ENCODE assay signal across 9 cellular contexts in the genomic region with DNA sequence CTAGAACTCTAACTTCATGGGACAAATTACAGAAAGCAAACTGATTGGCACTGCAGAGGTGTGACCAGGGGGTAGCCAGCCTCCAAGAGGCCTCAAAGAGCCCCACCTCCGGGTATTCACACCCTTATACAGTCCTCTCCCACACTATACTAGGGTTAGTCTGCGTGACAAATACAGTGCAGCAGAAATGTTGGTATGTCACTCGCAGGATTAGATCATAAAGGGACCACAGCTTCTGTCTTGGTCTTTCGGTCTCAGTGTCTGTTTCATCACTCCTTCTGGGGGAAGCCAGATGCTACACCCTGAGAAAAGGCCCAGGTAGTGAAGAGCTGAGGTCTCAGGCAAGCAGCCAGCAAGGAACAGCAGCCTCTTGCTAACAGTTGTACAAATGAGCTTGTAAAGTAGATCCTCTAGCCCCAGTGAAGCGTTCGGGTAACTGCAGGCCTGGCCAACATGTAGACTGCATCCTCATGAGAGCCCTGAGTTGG.
DNase-seq lines count a peak whose midpoint lies in the region; ATAC-seq and TF ChIP-seq lines count a peak whose summit lies in the region.
"Had no signal": no experiment of that assay in that cellular context is flagged by ENCODE, and none has a peak within 500 bp of the region (broad histone marks: within the 10 kb centered on the region; RNA-seq: fewer than 3 reads in every experiment).

No MANE protein-coding gene starts in this region.

- H3K4ac ChIP-seq in trophoblast cell (ENCODE audit: low read depth, low read length), result no peak overlapping the region

- H3K9me3 Mint-ChIP-seq in activated T-helper 2 cell treated with anti-CD3 and anti-CD28 coated beads, Interferon-gamma antibody, Interleukin-2, Interleukin-4, amounts not matched to agents 10 μg/mL and 5 μg/mL and 100 μg/mL, durations not matched to agents 14 hours and 24 hours and 36 hours, result no peaks in the 10 kb centered on the region
- H3K9me3 Mint-ChIP-seq in CD14-positive monocyte, result no peaks in the 10 kb centered on the region

- TF ChIP-seq EP300 in suprapubic skin (IDR thresholded peaks at IDR 0.05), result no peak

- H2BK5ac ChIP-seq in trophoblast cell (ENCODE audit: low read depth, low read length, poor library complexity), result no peak overlapping the region

- peaks cover 19% of the 10 kb centered on the region for H3K4me1 ChIP-seq in suprapubic skin
- H3K4me1 ChIP-seq in trophoblast cell (ENCODE audit: control insufficient read depth in 1 of 2, insufficient read depth in 2 of 2, low read length in 2 of 2), result no peaks in the 10 kb centered on the region

- H3K27ac ChIP-seq in suprapubic skin (peak overlapping the region; percentile 40), trophoblast cell (ENCODE audit: low read depth, low read length) (no peak overlapping the region)

- no peaks in the 10 kb centered on the region for H3K27me3 Mint-ChIP-seq in activated T-helper 2 cell treated with anti-CD3 and anti-CD28 coated beads, Interferon-gamma antibody, Interleukin-2, Interleukin-4, amounts not matched to agents 10 μg/mL and 5 μg/mL and 100 μg/mL, durations not matched to agents 14 hours and 24 hours and 36 hours (ENCODE audit: low read depth)
- no peaks in the 10 kb centered on the region for H3K27me3 Mint-ChIP-seq in CD14-positive monocyte (ENCODE audit: low read depth in 3 of 3)

- H2BK12ac ChIP-seq in trophoblast cell (ENCODE audit: low read length), result no peak overlapping the region

- no peak overlapping the region for H3K9ac ChIP-seq in trophoblast cell (ENCODE audit: low read length)

- no peak overlapping the region for H3K4me3 Mint-ChIP-seq in activated T-helper 2 cell treated with anti-CD3 and anti-CD28 coated beads, Interferon-gamma antibody, Interleukin-2, Interleukin-4, amounts not matched to agents 10 μg/mL and 5 μg/mL and 100 μg/mL, durations not matched to agents 14 hours and 24 hours and 36 hours (ENCODE audit: low read depth)
- no peak overlapping the region for H3K4me3 Mint-ChIP-seq in CD14-positive monocyte

- H3K4me3 ChIP-seq in suprapubic skin (no peak overlapping the region), trophoblast cell (ENCODE audit: low read depth, low read length) (no peak overlapping the region)

- no peak overlapping the region for H3K18ac ChIP-seq in trophoblast cell (ENCODE audit: low read length)

- TF ChIP-seq POLR2A in suprapubic skin (IDR thresholded peaks at IDR 0.05), result no peak

- H3K27ac Mint-ChIP-seq in activated T-helper 2 cell treated with anti-CD3 and anti-CD28 coated beads, Interferon-gamma antibody, Interleukin-2, Interleukin-4, amounts not matched to agents 10 μg/mL and 5 μg/mL and 100 μg/mL, durations not matched to agents 14 hours and 24 hours and 36 hours, result peak overlapping the region; percentile 28
- H3K27ac Mint-ChIP-seq in CD14-positive monocyte, result peak overlapping the region in 1 of 7 donors; percentile 50

- DNase-seq in activated T-cell treated with anti-CD3 and anti-CD28 coated beads for 48 hours (ENCODE audit: low read depth) (peak; percentile 32), activated T-cell treated with anti-CD3 and anti-CD28 coated beads for 4 hours (no peak), suprapubic skin (ENCODE audit: low spot score in 2 of 2) (no peak), trophoblast cell (no peak), CD14-positive monocyte (ENCODE audit: low spot score) (no peak), NCI-H1092 (lab: John Stamatoyannopoulos, UW) (no peak)
- peak; percentile 24 for DNase-seq in activated T-helper 2 cell treated with anti-CD3 and anti-CD28 coated beads, Interferon-gamma antibody, Interleukin-2, Interleukin-4, amounts not matched to agents 10 μg/mL and 5 μg/mL and 100 μg/mL, durations not matched to agents 14 hours and 24 hours and 36 hours (ENCODE audit: low spot score)
- DNase-seq: IMR-90 had no signal

- H3K9me3 ChIP-seq in suprapubic skin (no peaks in the 10 kb centered on the region), trophoblast cell (ENCODE audit: insufficient read depth, low read depth, low read length) (no peaks in the 10 kb centered on the region)

- 52% methylated on average over 6 of the region's 6 CpGs for WGBS in suprapubic skin
- no CpG with 5 or more reads among the region's 6 CpGs for WGBS in trophoblast cell (ENCODE audit: extremely low coverage, insufficient coverage, insufficient read length)

- no peak overlapping the region for H2AK5ac ChIP-seq in trophoblast cell (ENCODE audit: low read length)

- peak; percentile 72 for ATAC-seq in HG02943 (IDR thresholded peaks at IDR 0.05; ENCODE audit: low read depth, unreplicated experiment)

- H4K91ac ChIP-seq in trophoblast cell (ENCODE audit: low read depth, low read length), result no peak overlapping the region

- H3K4me1 Mint-ChIP-seq in activated T-helper 2 cell treated with anti-CD3 and anti-CD28 coated beads, Interferon-gamma antibody, Interleukin-2, Interleukin-4, amounts not matched to agents 10 μg/mL and 5 μg/mL and 100 μg/mL, durations not matched to agents 14 hours and 24 hours and 36 hours (ENCODE audit: low read depth), result peaks cover 28% of the 10 kb centered on the region
- no peaks in the 10 kb centered on the region for H3K4me1 Mint-ChIP-seq in CD14-positive monocyte

- H3K14ac ChIP-seq in trophoblast cell (ENCODE audit: low read length), result no peak overlapping the region

- intact Hi-C loops in activated T-helper 2 cell treated with anti-CD3 and anti-CD28 coated beads, Interferon-gamma antibody, Interleukin-2, Interleukin-4, amounts not matched to agents 10 μg/mL and 5 μg/mL and 100 μg/mL, durations not matched to agents 14 hours and 24 hours and 36 hours (cut with micrococcal nuclease), result loop anchor here (1.0 to 2.0 kb wide), 3 partner anchors 11 to 416 kb away; no protein-coding TSS in a partner anchor
- intact Hi-C loops in CD14-positive monocyte (cut with micrococcal nuclease), result loop anchor here in 1 of 2 donors (10.0 kb wide), 1 partner anchor 932 kb away; no protein-coding TSS in a partner anchor

- H2BK120ac ChIP-seq in trophoblast cell (ENCODE audit: insufficient read depth, low read length, poor library complexity), result no peak overlapping the region

- no peak overlapping the region for H4K8ac ChIP-seq in trophoblast cell (ENCODE audit: low read depth, low read length)

- H3K36me3 ChIP-seq in suprapubic skin, result peaks cover 27% of the 10 kb centered on the region
- peaks cover 3 to 5% of the 10 kb centered on the region in 2 experiments for H3K36me3 ChIP-seq in trophoblast cell (ENCODE audit: control insufficient read depth in 1 of 2, insufficient read depth in 2 of 2, low read length in 2 of 2)

- TF ChIP-seq CTCF in suprapubic skin (IDR thresholded peaks at IDR 0.05) (no peak), CD14-positive monocyte (IDR thresholded peaks at IDR 0.05) (no peak)

- H3K79me2 ChIP-seq in trophoblast cell (ENCODE audit: control insufficient read depth, insufficient read depth, low read length, poor library complexity), result no peaks in the 10 kb centered on the region

- no peak overlapping the region for H2AFZ ChIP-seq in trophoblast cell (ENCODE audit: insufficient read depth, low read length, poor library complexity)

- no peak overlapping the region for H4K12ac ChIP-seq in trophoblast cell (ENCODE audit: low read depth, low read length)

- H3K79me1 ChIP-seq in trophoblast cell (ENCODE audit: low read length), result peaks cover under 1% of the 10 kb centered on the region

- H3K23ac ChIP-seq in trophoblast cell (ENCODE audit: low read length), result no peak overlapping the region

- H3K27me3 ChIP-seq in suprapubic skin (no peaks in the 10 kb centered on the region), trophoblast cell (ENCODE audit: insufficient read depth, low read length) (no peaks in the 10 kb centered on the region)

- no peak overlapping the region for H3K4me2 ChIP-seq in trophoblast cell (ENCODE audit: low read length)

- peaks cover 53% of the 10 kb centered on the region for H3K36me3 Mint-ChIP-seq in activated T-helper 2 cell treated with anti-CD3 and anti-CD28 coated beads, Interferon-gamma antibody, Interleukin-2, Interleukin-4, amounts not matched to agents 10 μg/mL and 5 μg/mL and 100 μg/mL, durations not matched to agents 14 hours and 24 hours and 36 hours (ENCODE audit: low read depth)
- peaks cover 74 to 97% of the 10 kb centered on the region in 2 donors for H3K36me3 Mint-ChIP-seq in CD14-positive monocyte

Comparison
In these comparisons a context has a peak if more than half of its experiments do, and no peak if none do; other contexts are left out.
1. DNase-seq: peak in activated T-cell treated with anti-CD3 and anti-CD28 coated beads for 48 hours (single experiment) and activated T-helper 2 cell treated with anti-CD3 and anti-CD28 coated beads, Interferon-gamma antibody, Interleukin-2, Interleukin-4, amounts not matched to agents 10 μg/mL and 5 μg/mL and 100 μg/mL, durations not matched to agents 14 hours and 24 hours and 36 hours (single experiment); none in activated T-cell treated with anti-CD3 and anti-CD28 coated beads for 4 hours (single experiment), suprapubic skin (0 of 2), trophoblast cell (0 of 2), CD14-positive monocyte (single experiment) and NCI-H1092 (single experiment).